Comparison of ENCODE assay signal across 8 cellular contexts in genomic region chr12:118052324-118053070, GRCh38. TPM values are rescaled to one million over a fixed set of nuclear protein-coding genes. Genes with fewer than 3 reads are reported as not detected.
DNase-seq lines count a peak whose midpoint lies in the region; ATAC-seq and TF ChIP-seq lines count a peak whose summit lies in the region.

No MANE protein-coding gene starts in this region.

- H3K27me3 Mint-ChIP-seq in stimulated activated naive CD8-positive, alpha-beta T cell treated with anti-CD3 and anti-CD28 coated beads, Interleukin-15, Interleukin-2, amounts not matched to agents 100 ng/mL and 50 ng/mL, for 24 hours, result no peaks in the 10 kb centered on the region

- no peak for TF ChIP-seq CTCF in mammary epithelial cell (conservative IDR thresholded peaks at IDR 0.05 in 1 of 2, IDR thresholded peaks at IDR 0.05 in 1 of 2; ENCODE audit: extremely low read depth in 1 of 2, insufficient read depth in 1 of 2, low read depth in 1 of 2, low read length in 2 of 2)

- in situ Hi-C loops in mammary epithelial cell (cut with MboI; ENCODE audit: low sequenced_read_pairs in 2 of 2), result no loop called here

- BruUV-seq in mammary epithelial cell (replicated peaks; lab: Mats Ljungman, UMichigan), result no TSS peak

- H3K4me3 ChIP-seq in mammary epithelial cell (replicated peaks in 1 of 3; ENCODE audit: insufficient read depth in 1 of 3, low read depth in 2 of 3, low read length in 3 of 3), result no peak overlapping the region
- H3K4me3 ChIP-seq in Karpas-422 (ENCODE audit: low read length), result no peak overlapping the region

- H3K9me3 Mint-ChIP-seq in stimulated activated naive CD8-positive, alpha-beta T cell treated with anti-CD3 and anti-CD28 coated beads, Interleukin-15, Interleukin-2, amounts not matched to agents 100 ng/mL and 50 ng/mL, for 24 hours, result no peaks in the 10 kb centered on the region

- H2AFZ ChIP-seq in mammary epithelial cell (ENCODE audit: low read depth, low read length) (peak overlapping the region; percentile 15), Karpas-422 (ENCODE audit: low read length) (no peak overlapping the region)

- peak overlapping the region; percentile 89 for H3K27ac Mint-ChIP-seq in stimulated activated naive CD8-positive, alpha-beta T cell treated with anti-CD3 and anti-CD28 coated beads, Interleukin-15, Interleukin-2, amounts not matched to agents 100 ng/mL and 50 ng/mL, for 24 hours

- H3K27ac ChIP-seq in mammary epithelial cell (ENCODE audit: insufficient read depth, low read depth, low read length), result peak overlapping the region; percentile 79
- no peak overlapping the region for H3K27ac ChIP-seq in Karpas-422 (ENCODE audit: low read length)

- dilution Hi-C loops in mammary epithelial cell (cut with HindIII; ENCODE audit: low sequenced_read_pairs), result no loop called here

- CTCF ChIA-PET in mammary epithelial cell (lab: Charles Lee; ENCODE audit: low non-redundant PET), result no interaction called here

- peak overlapping the region; percentile 53 for H3K4me2 ChIP-seq in mammary epithelial cell (ENCODE audit: insufficient read depth, low read depth, low read length)
- H3K4me2 ChIP-seq in Karpas-422 (ENCODE audit: low read depth, low read length, poor library complexity, severe bottlenecking), result no peak overlapping the region

- H3K27me3 ChIP-seq in mammary epithelial cell (ENCODE audit: insufficient read depth, low read length) (no peaks in the 10 kb centered on the region), Karpas-422 (ENCODE audit: low read length) (no peaks in the 10 kb centered on the region)

- H3K9ac ChIP-seq in mammary epithelial cell (ENCODE audit: insufficient read depth, low read length), result no peak overlapping the region
- no peak overlapping the region for H3K9ac ChIP-seq in Karpas-422 (ENCODE audit: low read length)

- peaks cover 40% of the 10 kb centered on the region for H3K4me1 Mint-ChIP-seq in stimulated activated naive CD8-positive, alpha-beta T cell treated with anti-CD3 and anti-CD28 coated beads, Interleukin-15, Interleukin-2, amounts not matched to agents 100 ng/mL and 50 ng/mL, for 24 hours (ENCODE audit: low read depth)

- no peaks in the 10 kb centered on the region for H3K9me3 ChIP-seq in mammary epithelial cell (replicated peaks; ENCODE audit: insufficient read depth, low read length)
- no peaks in the 10 kb centered on the region for H3K9me3 ChIP-seq in Karpas-422 (ENCODE audit: low read length)

- peaks cover 13% of the 10 kb centered on the region for H3K36me3 ChIP-seq in mammary epithelial cell (ENCODE audit: insufficient read depth, low read length)
- no peaks in the 10 kb centered on the region for H3K36me3 ChIP-seq in Karpas-422 (ENCODE audit: insufficient read depth, low read length)

- H3K4me1 ChIP-seq in mammary epithelial cell (ENCODE audit: insufficient read depth, low read length) (peaks cover 23% of the 10 kb centered on the region), Karpas-422 (ENCODE audit: low read length) (no peaks in the 10 kb centered on the region)

- H3K79me2 ChIP-seq in mammary epithelial cell (ENCODE audit: insufficient read depth, low read length) (peaks cover 66% of the 10 kb centered on the region), Karpas-422 (ENCODE audit: low read length) (no peaks in the 10 kb centered on the region)

- H3K9me2 ChIP-seq in Karpas-422 (replicated peaks; ENCODE audit: insufficient read depth, low read length), result no peaks in the 10 kb centered on the region

- 12% methylated on average over 12 of the region's 14 CpGs for WGBS in mammary epithelial cell (ENCODE audit: low coverage, missing lambda C conversion rate)

- H4K20me1 ChIP-seq in mammary epithelial cell (ENCODE audit: insufficient read depth, low read length) (no peaks in the 10 kb centered on the region), Karpas-422 (ENCODE audit: insufficient read depth, low read depth, low read length) (no peaks in the 10 kb centered on the region)

- peak; percentile 72 for DNase-seq in Ammon's horn (ENCODE audit: low spot score)
- DNase-seq in LoVo (ENCODE audit: low spot score), result peak; percentile 99
- peak; percentile 97 for DNase-seq in mammary epithelial cell
- peak; percentile 72 to 89 for DNase-seq in left colon
- no peak for DNase-seq in DMS79 treated with DMSO at 0.1 percent for 48 hours (lab: John Stamatoyannopoulos, UW)
- no peak for DNase-seq in Karpas-422

- H3K36me3 Mint-ChIP-seq in stimulated activated naive CD8-positive, alpha-beta T cell treated with anti-CD3 and anti-CD28 coated beads, Interleukin-15, Interleukin-2, amounts not matched to agents 100 ng/mL and 50 ng/mL, for 24 hours (ENCODE audit: low read depth), result peaks cover 28% of the 10 kb centered on the region

- H3K4me3 Mint-ChIP-seq in stimulated activated naive CD8-positive, alpha-beta T cell treated with anti-CD3 and anti-CD28 coated beads, Interleukin-15, Interleukin-2, amounts not matched to agents 100 ng/mL and 50 ng/mL, for 24 hours, result peak overlapping the region; percentile 56

- intact Hi-C loops in mammary epithelial cell (cut with micrococcal nuclease), result loop anchor here (1.0 to 2.0 kb wide), 2 partner anchors 8 to 50 kb away; no protein-coding TSS in a partner anchor
- intact Hi-C loops in left colon (cut with DNase I, micrococcal nuclease), result no loop called here

- ATAC-seq in left colon, result peak; percentile 96
- ATAC-seq in HG02852 (IDR thresholded peaks at IDR 0.05; ENCODE audit: unreplicated experiment), result no peak

RNA-seq across cellular contexts. Expression of gene WSB2, which starts 8.5 kb away (rescaled TPM):
- 100 to 1,000 TPM in 1 of 2 donors, 10 to 100 TPM in 1; 93.5 to 165 TPM for total RNA-seq in mammary epithelial cell
- polyA plus RNA-seq in mammary epithelial cell, result 135 TPM
- 347 TPM for polyA minus RNA-seq in mammary epithelial cell
- 100 to 1,000 TPM; 119 to 144 TPM for total RNA-seq in left colon
- 28.8 and 49.1 TPM in 2 replicates for total RNA-seq in Karpas-422 (2014; rRNA removed; shearing (Covaris generic); ENCODE audit: low replicate concordance)

RNA-seq across cellular contexts. Expression of gene RFC5, which starts 36.0 kb away (rescaled TPM):
- total RNA-seq in mammary epithelial cell (10 to 100 TPM; 11.5 to 24.0 TPM), left colon (1 to 10 TPM; 8.1 to 8.5 TPM)
- polyA plus RNA-seq in mammary epithelial cell, result 32.6 TPM
- polyA minus RNA-seq in mammary epithelial cell, result 13.4 TPM
- total RNA-seq in Karpas-422 (2014; rRNA removed; shearing (Covaris generic); ENCODE audit: low replicate concordance), result 28.7 and 41.1 TPM in 2 replicates

RNA-seq across cellular contexts. Expression of gene VSIG10, which starts 51.3 kb away (rescaled TPM):
- total RNA-seq in mammary epithelial cell (10 to 100 TPM; 11.3 to 16.8 TPM), left colon (10 to 100 TPM; 86.7 to 95.7 TPM)
- polyA plus RNA-seq in mammary epithelial cell, result 9.3 TPM
- 31.3 TPM for polyA minus RNA-seq in mammary epithelial cell
- 5.0 and 23.2 TPM in 2 replicates for total RNA-seq in Karpas-422 (2014; rRNA removed; shearing (Covaris generic); ENCODE audit: low replicate concordance)

Comparison
In these comparisons a context has a peak if more than half of its experiments do, and no peak if none do; other contexts are left out.
1. DNase-seq: peak in Ammon's horn (single experiment), LoVo (single experiment), mammary epithelial cell (single experiment) and left colon (2 of 2); none in DMS79 treated with DMSO at 0.1 percent for 48 hours (single experiment) and Karpas-422 (single experiment).